ENCODE assay signal across 23 cellular contexts in genomic region chr17:33628500-33629336, GRCh38.
"Had no signal": no experiment of that assay in that cellular context is flagged by ENCODE, and none has a peak within 500 bp of the region (broad histone marks: within the 10 kb centered on the region; RNA-seq: fewer than 3 reads in every experiment).

No MANE protein-coding gene starts in this region.

- H3K36me3 Mint-ChIP-seq: memory B cell; neural progenitor cell; stimulated activated effector memory CD8-positive, alpha-beta T cell treated with anti-CD3 and anti-CD28 coated beads, Interleukin-12 subunit alpha, Interleukin-12 subunit beta, amount 100 ng/mL, for 72 hours had no signal

- H3K4me3 ChIP-seq: coronary artery, esophagus squamous epithelium, lung, mucosa of descending colon, neural progenitor cell, prostate gland, sigmoid colon, stomach, tibial nerve, upper lobe of left lung had no signal

- DNase-seq: dermis blood vessel endothelial cell; effector memory CD4-positive, alpha-beta T cell; esophagus squamous epithelium; foreskin melanocyte; glutamatergic neuron; kidney; mucosa of descending colon; naive thymus-derived CD4-positive, alpha-beta T cell; sigmoid colon; stimulated activated CD4-positive, alpha-beta T cell treated with anti-CD3 and anti-CD28 coated beads, Interleukin-2, amount 100 ng/mL, for 24 hours; stimulated activated CD4-positive, alpha-beta T cell treated with anti-CD3 and anti-CD28 coated beads, Interleukin-4, amount 100 ng/mL, for 24 hours; stimulated activated naive CD4-positive, alpha-beta T cell treated with Interleukin-2 at 50 U/mL for 16 hours; stomach; upper lobe of left lung had no signal

- H3K9me3 Mint-ChIP-seq: neural progenitor cell had no signal

- ATAC-seq: mucosa of descending colon; naive thymus-derived CD4-positive, alpha-beta T cell; stimulated activated effector memory CD8-positive, alpha-beta T cell treated with anti-CD3 and anti-CD28 coated beads, Interleukin-12 subunit alpha, Interleukin-12 subunit beta, amount 100 ng/mL, for 72 hours had no signal

- H3K27ac ChIP-seq: esophagus squamous epithelium, neural progenitor cell, prostate gland, stomach, tibial nerve, upper lobe of left lung had no signal

- H3K4me3 Mint-ChIP-seq: central memory CD8-positive, alpha-beta T cell; memory B cell; naive thymus-derived CD4-positive, alpha-beta T cell; nephron; neural progenitor cell; stimulated activated effector memory CD8-positive, alpha-beta T cell treated with anti-CD3 and anti-CD28 coated beads, Interleukin-12 subunit alpha, Interleukin-12 subunit beta, amount 100 ng/mL, for 72 hours had no signal

- H3K9me3 ChIP-seq: mucosa of descending colon, prostate gland, sigmoid colon, upper lobe of left lung had no signal

- H3K36me3 ChIP-seq: esophagus squamous epithelium, neural progenitor cell, prostate gland, sigmoid colon, stomach, tibial nerve, upper lobe of left lung had no signal

- H3K27me3 ChIP-seq: neural progenitor cell, sigmoid colon, tibial nerve, upper lobe of left lung had no signal

- H3K4me1 ChIP-seq: esophagus squamous epithelium, prostate gland, tibial nerve, upper lobe of left lung had no signal

- H3K27ac Mint-ChIP-seq: memory B cell; naive thymus-derived CD4-positive, alpha-beta T cell; nephron; neural progenitor cell; stimulated activated effector memory CD8-positive, alpha-beta T cell treated with anti-CD3 and anti-CD28 coated beads, Interleukin-12 subunit alpha, Interleukin-12 subunit beta, amount 100 ng/mL, for 72 hours had no signal

- H3K4me1 Mint-ChIP-seq: central memory CD8-positive, alpha-beta T cell; memory B cell; nephron; stimulated activated effector memory CD8-positive, alpha-beta T cell treated with anti-CD3 and anti-CD28 coated beads, Interleukin-12 subunit alpha, Interleukin-12 subunit beta, amount 100 ng/mL, for 72 hours had no signal
